Comparison of ENCODE assay signal across 16 cellular contexts in genomic region chr7:44380831-44381493, GRCh38. TPM values are rescaled to one million over a fixed set of nuclear protein-coding genes. Genes with fewer than 3 reads are reported as not detected.
A peak's percentile ranks its signal among the peaks of the same experiment; 100 is the strongest.
DNase-seq lines count a peak whose midpoint lies in the region; ATAC-seq and TF ChIP-seq lines count a peak whose summit lies in the region.
"Had no signal": no experiment of that assay in that cellular context is flagged by ENCODE, and none has a peak within 500 bp of the region (broad histone marks: within the 10 kb centered on the region; RNA-seq: fewer than 3 reads in every experiment).

No MANE protein-coding gene starts in this region.

- DNase-seq in activated CD8-positive, alpha-beta memory T cell treated with anti-CD3 and anti-CD28 coated beads for 24 hours = peak; percentile 56
- DNase-seq in activated CD8-positive, alpha-beta memory T cell treated with anti-CD3 and anti-CD28 coated beads, Interleukin-2, amount 10 ng/mL, durations not matched to agents 7 days and 5 days = no peak
- DNase-seq in fibroblast of villous mesenchyme (ENCODE audit: low read depth) (peak; percentile 36), stomach (peak; percentile 17), NK-92 (lab: John Stamatoyannopoulos, UW; ENCODE audit: unreplicated experiment) (no peak)
- DNase-seq in effector CD8-positive, alpha-beta T cell (lab: John Stamatoyannopoulos, UW) = no peak
- DNase-seq: activated CD4-positive, alpha-beta T cell treated with anti-CD3 and anti-CD28 coated beads for 1 hour; cortex of kidney; NCI-H2171 treated with DMSO at 0.1 percent for 48 hours; thyroid gland had no signal

- no peaks in the 10 kb centered on the region for H3K9me3 Mint-ChIP-seq in activated CD8-positive, alpha-beta memory T cell treated with anti-CD3 and anti-CD28 coated beads, Interleukin-2, amount 10 ng/mL, durations not matched to agents 7 days and 5 days (ENCODE audit: low read depth)
- H3K9me3 Mint-ChIP-seq: activated T-helper 2 cell treated with anti-CD3 and anti-CD28 coated beads, Interferon-gamma antibody, Interleukin-2, Interleukin-4, amounts not matched to agents 10 μg/mL and 5 μg/mL and 100 μg/mL, durations not matched to agents 14 hours and 24 hours and 36 hours had no signal

- TF ChIP-seq EP300 in stomach (IDR thresholded peaks at IDR 0.05) = no peak

- CTCF ChIA-PET in activated CD8-positive, alpha-beta memory T cell treated with anti-CD3 and anti-CD28 coated beads, Interleukin-2, amount 10 ng/mL, durations not matched to agents 7 days and 5 days (lab: Charles Lee) = no interaction called here

- peaks cover 10 to 55% (median 53%) of the 10 kb centered on the region in 4 donors for H3K36me3 ChIP-seq in stomach

- no peak overlapping the region for H3K4me3 Mint-ChIP-seq in activated CD8-positive, alpha-beta memory T cell treated with anti-CD3 and anti-CD28 coated beads, Interleukin-2, amount 10 ng/mL, durations not matched to agents 7 days and 5 days

- H3K4me1 Mint-ChIP-seq in activated CD8-positive, alpha-beta memory T cell treated with anti-CD3 and anti-CD28 coated beads, Interleukin-2, amount 10 ng/mL, durations not matched to agents 7 days and 5 days = peaks cover 5% of the 10 kb centered on the region

- no peak for ATAC-seq in activated CD8-positive, alpha-beta memory T cell treated with anti-CD3 and anti-CD28 coated beads, Interleukin-2, amount 10 ng/mL, durations not matched to agents 7 days and 5 days
- ATAC-seq in GM21423 (IDR thresholded peaks at IDR 0.05; ENCODE audit: unreplicated experiment) = no peak
- ATAC-seq: left colon had no signal

- no peak for TF ChIP-seq POLR2A in stomach (IDR thresholded peaks at IDR 0.05)

- H3K27ac Mint-ChIP-seq in activated CD8-positive, alpha-beta memory T cell treated with anti-CD3 and anti-CD28 coated beads, Interleukin-2, amount 10 ng/mL, durations not matched to agents 7 days and 5 days = no peak overlapping the region
- H3K27ac Mint-ChIP-seq: activated T-helper 2 cell treated with anti-CD3 and anti-CD28 coated beads, Interferon-gamma antibody, Interleukin-2, Interleukin-4, amounts not matched to agents 10 μg/mL and 5 μg/mL and 100 μg/mL, durations not matched to agents 14 hours and 24 hours and 36 hours had no signal

- no peaks in the 10 kb centered on the region for H3K9me3 ChIP-seq in stomach
- H3K9me3 ChIP-seq: thyroid gland had no signal

- 70 to 94% (median 92%) methylated on average over 2 to 4 of the region's 4 CpGs for WGBS in stomach, 5 donors

- no peaks in the 10 kb centered on the region for H3K36me3 Mint-ChIP-seq in activated CD8-positive, alpha-beta memory T cell treated with anti-CD3 and anti-CD28 coated beads, Interleukin-2, amount 10 ng/mL, durations not matched to agents 7 days and 5 days

- no peaks in the 10 kb centered on the region for H3K27me3 Mint-ChIP-seq in activated CD8-positive, alpha-beta memory T cell treated with anti-CD3 and anti-CD28 coated beads, Interleukin-2, amount 10 ng/mL, durations not matched to agents 7 days and 5 days

- H3K4me3 ChIP-seq in fibroblast of villous mesenchyme (ENCODE audit: low read depth, low read length) = no peak overlapping the region
- H3K4me3 ChIP-seq in stomach = no peak overlapping the region
- H3K4me3 ChIP-seq: skin epidermis, thyroid gland had no signal

- H3K27ac ChIP-seq in angular gyrus (ENCODE audit: low read depth, low read length) (peak overlapping the region; percentile 81), stomach (no peak overlapping the region)
- H3K27ac ChIP-seq: HL-60, skin epidermis, thyroid gland had no signal

- no peak for TF ChIP-seq CTCF in fibroblast of villous mesenchyme (IDR thresholded peaks at IDR 0.05; ENCODE audit: insufficient read depth, low read depth, low read length)
- TF ChIP-seq CTCF in stomach (IDR thresholded peaks at IDR 0.05) = no peak

- no peaks in the 10 kb centered on the region for H3K4me1 ChIP-seq in stomach

- intact Hi-C loops in stomach (cut with DNase I; ENCODE audit: low total_unique reads) = no loop called here

- no peaks in the 10 kb centered on the region for H3K27me3 ChIP-seq in stomach
- H3K27me3 ChIP-seq: thyroid gland had no signal

RNA-seq across cellular contexts. Expression of gene CAMK2B, which starts 55.6 kb away (rescaled TPM):
- total RNA-seq in activated CD8-positive, alpha-beta memory T cell treated with anti-CD3 and anti-CD28 coated beads, Interleukin-2, amount 10 ng/mL, durations not matched to agents 7 days and 5 days = under 1 TPM in 1 of 2 experiments, not detected in 1; 0.63 TPM
- total RNA-seq in fibroblast of villous mesenchyme = under 0.01 TPM in 1 of 2 replicates, not detected in the other
- total RNA-seq in stomach = 1 to 10 TPM in 2 of 5 donors, under 1 TPM in 1, not detected in 2; 0.92 to 7.6 (median 4.6) TPM
- 10 to 100 TPM in 1 of 3 donors, 1 to 10 TPM in 2; 2.9 to 28.4 (median 6.2) TPM for polyA plus RNA-seq in stomach

Comparison
In these comparisons a context has a peak if more than half of its experiments do, and no peak if none do; other contexts are left out.
1. DNase-seq: peak in activated CD8-positive, alpha-beta memory T cell treated with anti-CD3 and anti-CD28 coated beads for 24 hours (single experiment), fibroblast of villous mesenchyme (single experiment) and stomach (single experiment); none in activated CD8-positive, alpha-beta memory T cell treated with anti-CD3 and anti-CD28 coated beads, Interleukin-2, amount 10 ng/mL, durations not matched to agents 7 days and 5 days (single experiment), effector CD8-positive, alpha-beta T cell (single experiment) and NK-92 (single experiment).